ENCODE assay signal across 1 cellular context in the genomic region with DNA sequence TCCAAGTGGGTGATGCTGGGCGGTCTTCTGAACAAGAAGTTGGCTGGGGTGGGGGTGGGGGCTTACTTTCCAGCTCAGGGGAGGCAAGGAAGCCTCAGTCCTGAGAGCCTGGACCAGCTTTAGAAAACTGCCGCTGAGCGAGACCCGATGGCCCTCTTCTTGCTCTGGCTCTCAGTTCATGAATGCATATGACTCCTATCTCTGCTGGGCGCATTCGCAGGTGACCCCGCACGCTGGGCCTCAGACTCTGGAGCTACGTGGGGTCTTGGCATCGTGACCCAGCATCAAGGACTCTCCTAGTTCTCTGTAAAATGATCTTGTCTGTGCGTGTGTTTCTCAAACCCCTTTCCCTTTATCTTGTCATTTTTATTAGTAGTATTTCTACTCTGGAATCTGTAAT.
TF ChIP-seq lines count a peak whose summit lies in the region.

No MANE protein-coding gene starts in this region.

TF ChIP-seq in WTC11, 78 proteins besides CTCF, POLR2A, EP300 and RAD21 (continued from another document):
- TF ChIP-seq AFF4 (CRISPR knock-in tag; IDR thresholded peaks at IDR 0.05; ENCODE audit: borderline replicate concordance), result no peak
- no peak for TF ChIP-seq E2F4 (CRISPR knock-in tag; IDR thresholded peaks at IDR 0.05; ENCODE audit: borderline replicate concordance, low read depth)
- no peak for TF ChIP-seq PREB (CRISPR knock-in tag; IDR thresholded peaks at IDR 0.05; ENCODE audit: borderline replicate concordance)
- TF ChIP-seq ZNF423 (CRISPR knock-in tag; IDR thresholded peaks at IDR 0.05), result no peak
- TF ChIP-seq ZMAT4 (CRISPR knock-in tag; IDR thresholded peaks at IDR 0.05), result no peak
- TF ChIP-seq NFATC4 (CRISPR knock-in tag; IDR thresholded peaks at IDR 0.05), result no peak
- no peak for TF ChIP-seq ZNF232 (CRISPR knock-in tag; IDR thresholded peaks at IDR 0.05)
- no peak for TF ChIP-seq ELF4 (CRISPR knock-in tag; IDR thresholded peaks at IDR 0.05; ENCODE audit: low read depth)
- TF ChIP-seq ETV6 (CRISPR knock-in tag; IDR thresholded peaks at IDR 0.05), result no peak
- no peak for TF ChIP-seq ZNF138 (CRISPR knock-in tag; conservative IDR thresholded peaks at IDR 0.05)
- TF ChIP-seq MAX (CRISPR knock-in tag; IDR thresholded peaks at IDR 0.05), result no peak
- no peak for TF ChIP-seq GRHL2 (CRISPR knock-in tag; IDR thresholded peaks at IDR 0.05; ENCODE audit: insufficient replicate concordance, severe bottlenecking)
- no peak for TF ChIP-seq ZNF425 (CRISPR knock-in tag; conservative IDR thresholded peaks at IDR 0.05)
